Comparison of ENCODE assay signal across 8 cellular contexts in the genomic region with DNA sequence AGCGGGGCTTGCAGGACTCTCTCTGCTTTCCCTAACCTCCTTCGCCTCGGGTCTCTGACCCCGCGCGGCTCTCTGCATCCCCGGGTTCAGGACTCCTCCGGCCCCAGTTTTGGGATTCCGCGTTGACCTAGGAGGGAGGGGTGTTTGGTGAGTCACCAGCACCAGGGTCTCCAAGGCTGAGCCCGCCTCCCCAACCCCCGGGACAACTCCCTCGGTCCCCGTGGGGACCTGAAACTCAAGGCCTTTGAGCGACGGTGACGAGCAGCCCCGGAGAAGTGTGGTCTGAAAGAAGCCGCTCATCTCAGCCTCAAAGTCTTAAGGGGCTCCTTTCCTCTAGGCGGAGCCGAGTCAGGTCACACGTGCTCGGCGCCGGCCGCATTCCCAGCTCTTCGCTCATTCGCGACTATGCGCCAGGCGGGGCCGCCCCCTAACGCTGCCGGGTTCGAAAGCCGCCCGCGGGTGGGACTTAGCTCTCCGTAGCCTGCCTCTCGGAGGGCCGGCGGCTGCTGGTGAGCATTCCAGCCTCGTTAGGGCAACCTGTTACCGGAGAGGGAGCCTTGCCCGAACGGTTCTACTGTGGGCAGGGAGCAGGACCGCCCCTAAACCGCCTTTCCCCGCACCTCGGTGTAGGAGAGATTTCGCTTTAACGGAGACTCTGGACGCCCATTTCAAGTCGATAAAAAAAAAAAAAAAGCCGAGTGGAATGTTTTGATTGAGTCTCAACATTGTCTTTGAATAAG. TPM values are rescaled to one million over a fixed set of nuclear protein-coding genes. Genes with fewer than 3 reads are reported as not detected.
DNase-seq lines count a peak whose midpoint lies in the region; ATAC-seq lines count a peak whose summit lies in the region.

No MANE protein-coding gene starts in this region.

- H3K27ac ChIP-seq in iPS-18a (ENCODE audit: low read length): no peak overlapping the region

- peak overlapping the region; percentile 51 for H3K4me3 Mint-ChIP-seq in activated CD4-positive, alpha-beta T cell treated with anti-CD3 and anti-CD28 coated beads for 36 hours
- H3K4me3 Mint-ChIP-seq in activated T-helper 17 cell treated with anti-CD3 and anti-CD28 coated beads, Interleukin-2, amount 50 U/mL, for 72 hours: peak overlapping the region; percentile 63
- H3K4me3 Mint-ChIP-seq in stimulated activated naive B cell treated with anti-CD40 and anti-IgM and Interleukin-4, amounts not matched to agents 10 μg/mL and 1 μg/mL and 100 μg/mL, for 72 hours: peak overlapping the region; percentile 80 to 85

- POLR2A ChIA-PET in activated CD4-positive, alpha-beta T cell treated with anti-CD3 and anti-CD28 coated beads for 36 hours (lab: Charles Lee): no interaction called here

- no peaks in the 10 kb centered on the region for H3K9me3 ChIP-seq in iPS-18a (ENCODE audit: control insufficient read depth, low read depth, low read length)

- intact Hi-C loops in activated CD4-positive, alpha-beta T cell treated with anti-CD3 and anti-CD28 coated beads for 36 hours (cut with DNase I, micrococcal nuclease): loop anchor here (1.0 to 2.0 kb wide), 3 partner anchors 10 to 15 kb away; no protein-coding TSS in a partner anchor

- no peak overlapping the region for H3K27ac Mint-ChIP-seq in activated CD4-positive, alpha-beta T cell treated with anti-CD3 and anti-CD28 coated beads for 36 hours
- no peak overlapping the region for H3K27ac Mint-ChIP-seq in activated T-helper 17 cell treated with anti-CD3 and anti-CD28 coated beads, Interleukin-2, amount 50 U/mL, for 72 hours
- peak overlapping the region; percentile 62 for H3K27ac Mint-ChIP-seq in stimulated activated naive B cell treated with anti-CD40 and anti-IgM and Interleukin-4, amounts not matched to agents 10 μg/mL and 1 μg/mL and 100 μg/mL, for 72 hours

- H3K9me3 Mint-ChIP-seq in activated CD4-positive, alpha-beta T cell treated with anti-CD3 and anti-CD28 coated beads for 36 hours (ENCODE audit: low read depth): no peaks in the 10 kb centered on the region
- no peaks in the 10 kb centered on the region for H3K9me3 Mint-ChIP-seq in activated T-helper 17 cell treated with anti-CD3 and anti-CD28 coated beads, Interleukin-2, amount 50 U/mL, for 72 hours
- no peaks in the 10 kb centered on the region for H3K9me3 Mint-ChIP-seq in stimulated activated naive B cell treated with anti-CD40 and anti-IgM and Interleukin-4, amounts not matched to agents 10 μg/mL and 1 μg/mL and 100 μg/mL, for 72 hours

- H3K4me1 ChIP-seq in iPS-18a (ENCODE audit: control insufficient read depth, low read depth, low read length): peaks cover 6% of the 10 kb centered on the region

- H3K4me3 ChIP-seq in iPS-18a (ENCODE audit: low read length): peak overlapping the region; percentile 38

- H3K4me1 Mint-ChIP-seq in activated CD4-positive, alpha-beta T cell treated with anti-CD3 and anti-CD28 coated beads for 36 hours: peaks cover 30% of the 10 kb centered on the region
- H3K4me1 Mint-ChIP-seq in activated T-helper 17 cell treated with anti-CD3 and anti-CD28 coated beads, Interleukin-2, amount 50 U/mL, for 72 hours: peaks cover 6% of the 10 kb centered on the region
- H3K4me1 Mint-ChIP-seq in stimulated activated naive B cell treated with anti-CD40 and anti-IgM and Interleukin-4, amounts not matched to agents 10 μg/mL and 1 μg/mL and 100 μg/mL, for 72 hours: peaks cover 20 to 51% of the 10 kb centered on the region in 2 donors

- CTCF ChIA-PET in activated CD4-positive, alpha-beta T cell treated with anti-CD3 and anti-CD28 coated beads for 36 hours (lab: Charles Lee): interaction anchor here (0.6 to 1.5 kb wide), 2 partner anchors 15 to 462 kb away, joined by 4 to 5 read pairs; no protein-coding TSS in a partner anchor

- H3K27me3 ChIP-seq in iPS-18a (ENCODE audit: control insufficient read depth, insufficient read depth, low read length): peaks cover 100% of the 10 kb centered on the region

- no peak overlapping the region for H3K9ac ChIP-seq in iPS-18a (ENCODE audit: low read length)

- DNase-seq in activated CD4-positive, alpha-beta T cell treated with anti-CD3 and anti-CD28 coated beads for 36 hours: peak; percentile 56
- DNase-seq in activated CD4-positive, alpha-beta T cell treated with anti-CD3 and anti-CD28 coated beads, Interleukin-2, amount 50 U/mL, for 4 hours: no peak
- DNase-seq in stimulated activated naive B cell treated with anti-CD40 and anti-IgM and Interleukin-4, amounts not matched to agents 10 μg/mL and 1 μg/mL and 100 μg/mL, for 72 hours: no peak
- DNase-seq in GOT3 (lab: John Stamatoyannopoulos, UW) (no peak), AML-193 (lab: John Stamatoyannopoulos, UW) (no peak)

- H3K27me3 Mint-ChIP-seq in activated CD4-positive, alpha-beta T cell treated with anti-CD3 and anti-CD28 coated beads for 36 hours: peaks cover 79% of the 10 kb centered on the region
- H3K27me3 Mint-ChIP-seq in activated T-helper 17 cell treated with anti-CD3 and anti-CD28 coated beads, Interleukin-2, amount 50 U/mL, for 72 hours: peaks cover 70% of the 10 kb centered on the region
- H3K27me3 Mint-ChIP-seq in stimulated activated naive B cell treated with anti-CD40 and anti-IgM and Interleukin-4, amounts not matched to agents 10 μg/mL and 1 μg/mL and 100 μg/mL, for 72 hours: peaks cover 60 to 77% of the 10 kb centered on the region in 2 donors

- ATAC-seq in activated CD4-positive, alpha-beta T cell treated with anti-CD3 and anti-CD28 coated beads for 36 hours: peak; percentile 51
- peak; percentile 36 for ATAC-seq in HG03097 (IDR thresholded peaks at IDR 0.05; ENCODE audit: low FRiP score, unreplicated experiment)
- no peak for ATAC-seq in activated T-helper 17 cell treated with anti-CD3 and anti-CD28 coated beads, Interleukin-2, amount 50 U/mL, for 72 hours (replicated peaks)
- ATAC-seq in stimulated activated naive B cell treated with anti-CD40 and anti-IgM and Interleukin-4, amounts not matched to agents 10 μg/mL and 1 μg/mL and 100 μg/mL, for 72 hours (replicated peaks): peak; percentile 29 to 38

- H3K36me3 Mint-ChIP-seq in activated CD4-positive, alpha-beta T cell treated with anti-CD3 and anti-CD28 coated beads for 36 hours (ENCODE audit: low read depth): no peaks in the 10 kb centered on the region
- peaks cover 17% of the 10 kb centered on the region for H3K36me3 Mint-ChIP-seq in activated T-helper 17 cell treated with anti-CD3 and anti-CD28 coated beads, Interleukin-2, amount 50 U/mL, for 72 hours (ENCODE audit: low read depth)
- H3K36me3 Mint-ChIP-seq in stimulated activated naive B cell treated with anti-CD40 and anti-IgM and Interleukin-4, amounts not matched to agents 10 μg/mL and 1 μg/mL and 100 μg/mL, for 72 hours: peaks cover 0 to 6% of the 10 kb centered on the region in 2 donors

- H3K36me3 ChIP-seq in iPS-18a (ENCODE audit: control insufficient read depth, low read depth, low read length): no peaks in the 10 kb centered on the region

RNA-seq across cellular contexts. Expression of a gene that starts 3.0 kb away (rescaled TPM):
- not detected for total RNA-seq in activated CD4-positive, alpha-beta T cell treated with anti-CD3 and anti-CD28 coated beads for 36 hours
- total RNA-seq in activated T-helper 17 cell treated with anti-CD3 and anti-CD28 coated beads, Interleukin-2, amount 50 U/mL, for 72 hours: not detected

RNA-seq across cellular contexts. Expression of a gene that starts 35.1 kb away (rescaled TPM):
- 10 to 100 TPM; 50.7 to 67.3 TPM for total RNA-seq in activated CD4-positive, alpha-beta T cell treated with anti-CD3 and anti-CD28 coated beads for 36 hours
- 10 to 100 TPM; 33.2 to 51.1 TPM for total RNA-seq in activated T-helper 17 cell treated with anti-CD3 and anti-CD28 coated beads, Interleukin-2, amount 50 U/mL, for 72 hours
